26 cellular contexts compared by ENCODE assay signal in genomic region chr2:238886453-238887094, GRCh38. TPM values are rescaled to one million over a fixed set of nuclear protein-coding genes. Genes with fewer than 3 reads are reported as not detected.
"Had no signal": no experiment of that assay in that cellular context is flagged by ENCODE, and none has a peak within 500 bp of the region (broad histone marks: within the 10 kb centered on the region; RNA-seq: fewer than 3 reads in every experiment).

No MANE protein-coding gene starts in this region.

- H3K9ac ChIP-seq: neural progenitor cell had no signal

- ATAC-seq: activated T-cell treated with anti-CD3 and anti-CD28 coated beads, Interleukin-2, amount 50 U/mL, for 72 hours; left ventricle myocardium superior; naive thymus-derived CD8-positive, alpha-beta T cell; T-helper 17 cell had no signal

- H3K36me3 ChIP-seq: neural progenitor cell, upper lobe of left lung had no signal

- H3K4me3 ChIP-seq: hepatocyte, neural progenitor cell, upper lobe of left lung had no signal

- H3K9me3 ChIP-seq: upper lobe of left lung had no signal

- H3K36me3 Mint-ChIP-seq: activated CD4-positive, alpha-beta memory T cell treated with anti-CD3 and anti-CD28 coated beads for 36 hours; activated naive CD8-positive, alpha-beta T cell treated with anti-CD3 and anti-CD28 coated beads, Interleukin-2, amount 10 ng/mL, durations not matched to agents 7 days and 5 days; immature natural killer cell; naive thymus-derived CD8-positive, alpha-beta T cell had no signal

- H3K9me3 Mint-ChIP-seq: activated CD4-positive, alpha-beta memory T cell treated with anti-CD3 and anti-CD28 coated beads for 36 hours; activated naive CD4-positive, alpha-beta T cell treated with anti-CD3 and anti-CD28 coated beads for 36 hours; activated naive CD8-positive, alpha-beta T cell treated with anti-CD3 and anti-CD28 coated beads, Interleukin-2, amount 10 ng/mL, durations not matched to agents 7 days and 5 days; activated T-cell treated with anti-CD3 and anti-CD28 coated beads, Interleukin-2, amount 50 U/mL, for 72 hours; immature natural killer cell; mesothelial cell of epicardium; naive thymus-derived CD8-positive, alpha-beta T cell had no signal

- DNase-seq: activated CD4-positive, alpha-beta memory T cell treated with anti-CD3 and anti-CD28 coated beads for 36 hours; activated CD4-positive, alpha-beta T cell treated with anti-CD3 and anti-CD28 coated beads for 48 hours; activated effector memory CD4-positive, alpha-beta T cell treated with Interleukin-2 at 50 U/mL for 16 hours; activated naive CD4-positive, alpha-beta T cell treated with anti-CD3 and anti-CD28 coated beads for 36 hours; activated naive CD8-positive, alpha-beta T cell treated with anti-CD3 and anti-CD28 coated beads, Interleukin-2, amount 10 ng/mL, durations not matched to agents 7 days and 5 days; activated T-cell treated with anti-CD3 and anti-CD28 coated beads, Interleukin-2, amount 50 U/mL, for 72 hours; amygdala; dermis blood vessel endothelial cell; effector CD8-positive, alpha-beta T cell; erythroblast; glutamatergic neuron; immature natural killer cell; kidney glomerular epithelial cell; left ventricle myocardium superior; mammary epithelial cell; retina; stimulated activated CD4-positive, alpha-beta T cell treated with anti-CD3 and anti-CD28 coated beads, Interleukin-4, amount 100 ng/mL, for 24 hours; stimulated activated naive CD4-positive, alpha-beta T cell treated with Interleukin-2 at 50 U/mL for 16 hours; T-helper 17 cell; upper lobe of left lung had no signal

- H3K4me2 ChIP-seq: hepatocyte, neural progenitor cell had no signal

- H2AFZ ChIP-seq: hepatocyte, neural progenitor cell had no signal

- H3K27me3 ChIP-seq: hepatocyte, neural progenitor cell, upper lobe of left lung had no signal

- H3K4me1 Mint-ChIP-seq: activated naive CD8-positive, alpha-beta T cell treated with anti-CD3 and anti-CD28 coated beads, Interleukin-2, amount 10 ng/mL, durations not matched to agents 7 days and 5 days; immature natural killer cell; T-helper 17 cell had no signal

- H3K4me3 Mint-ChIP-seq: activated CD4-positive, alpha-beta memory T cell treated with anti-CD3 and anti-CD28 coated beads for 36 hours; activated naive CD4-positive, alpha-beta T cell treated with anti-CD3 and anti-CD28 coated beads for 36 hours; activated naive CD8-positive, alpha-beta T cell treated with anti-CD3 and anti-CD28 coated beads, Interleukin-2, amount 10 ng/mL, durations not matched to agents 7 days and 5 days; activated T-cell treated with anti-CD3 and anti-CD28 coated beads, Interleukin-2, amount 50 U/mL, for 72 hours; immature natural killer cell; mesothelial cell of epicardium; neural progenitor cell; T-helper 17 cell had no signal

- H3K27ac Mint-ChIP-seq: activated CD4-positive, alpha-beta memory T cell treated with anti-CD3 and anti-CD28 coated beads for 36 hours; activated naive CD4-positive, alpha-beta T cell treated with anti-CD3 and anti-CD28 coated beads for 36 hours; activated naive CD8-positive, alpha-beta T cell treated with anti-CD3 and anti-CD28 coated beads, Interleukin-2, amount 10 ng/mL, durations not matched to agents 7 days and 5 days; activated T-cell treated with anti-CD3 and anti-CD28 coated beads, Interleukin-2, amount 50 U/mL, for 72 hours; immature natural killer cell; mesothelial cell of epicardium; naive thymus-derived CD8-positive, alpha-beta T cell; neural progenitor cell; progenitor cell of endocrine pancreas; T-helper 17 cell had no signal

- H3K27ac ChIP-seq: hepatocyte, neural progenitor cell, upper lobe of left lung had no signal

- H3K4me1 ChIP-seq: neural progenitor cell, upper lobe of left lung had no signal

RNA-seq across cellular contexts. Expression of gene TWIST2, which starts 38.7 kb away (rescaled TPM):
- total RNA-seq: activated CD4-positive, alpha-beta memory T cell treated with anti-CD3 and anti-CD28 coated beads for 36 hours; activated naive CD4-positive, alpha-beta T cell treated with anti-CD3 and anti-CD28 coated beads for 36 hours; activated naive CD8-positive, alpha-beta T cell treated with anti-CD3 and anti-CD28 coated beads, Interleukin-2, amount 10 ng/mL, durations not matched to agents 7 days and 5 days; activated T-cell treated with anti-CD3 and anti-CD28 coated beads, Interleukin-2, amount 50 U/mL, for 72 hours; dermis blood vessel endothelial cell; frontal cortex; naive thymus-derived CD8-positive, alpha-beta T cell; progenitor cell of endocrine pancreas; T-helper 17 cell had no signal
- polyA plus RNA-seq: naive thymus-derived CD8-positive, alpha-beta T cell had no signal
